In genomic region chrX:39688576-39689373, GRCh38 we compare ENCODE assay signal across 9 cellular contexts.
A peak's percentile ranks its signal among the peaks of the same experiment; 100 is the strongest.
DNase-seq lines count a peak whose midpoint lies in the region; ATAC-seq and TF ChIP-seq lines count a peak whose summit lies in the region.
"Had no signal": no experiment of that assay in that cellular context is flagged by ENCODE, and none has a peak within 500 bp of the region (broad histone marks: within the 10 kb centered on the region; RNA-seq: fewer than 3 reads in every experiment).

No MANE protein-coding gene starts in this region.

- peak; percentile 50 to 70 for ATAC-seq in activated T-cell treated with anti-CD3 and anti-CD28 coated beads, Interleukin-2, amount 50 U/mL, for 4 hours
- no peak for ATAC-seq in GM21423 (IDR thresholded peaks at IDR 0.05; ENCODE audit: unreplicated experiment)
- ATAC-seq in GM21825 (IDR thresholded peaks at IDR 0.05; ENCODE audit: unreplicated experiment): no peak
- ATAC-seq in GM18858 (IDR thresholded peaks at IDR 0.05; ENCODE audit: unreplicated experiment): no peak

- peaks cover 19% of the 10 kb centered on the region for H3K27me3 Mint-ChIP-seq in activated T-cell treated with anti-CD3 and anti-CD28 coated beads, Interleukin-2, amount 50 U/mL, for 4 hours (ENCODE audit: low read depth)
- no peaks in the 10 kb centered on the region for H3K27me3 Mint-ChIP-seq in neural crest cell (ENCODE audit: low read depth)

- peak overlapping the region; percentile 38 to 39 for H3K4me3 ChIP-seq in foreskin fibroblast (ENCODE audit: low read depth in 1 of 2, low read length in 2 of 2)

- no peaks in the 10 kb centered on the region for H3K9me3 Mint-ChIP-seq in activated T-cell treated with anti-CD3 and anti-CD28 coated beads, Interleukin-2, amount 50 U/mL, for 4 hours
- H3K9me3 Mint-ChIP-seq in neural crest cell: no peaks in the 10 kb centered on the region
- H3K9me3 Mint-ChIP-seq: T-helper 1 cell treated with Interleukin-12 subunit alpha and Interleukin-12 subunit beta and Interleukin-4 antibody, amounts not matched to agents 30 μg/mL and 1 μg/mL, for 36 hours had no signal

- H3K36me3 Mint-ChIP-seq in activated T-cell treated with anti-CD3 and anti-CD28 coated beads, Interleukin-2, amount 50 U/mL, for 4 hours (ENCODE audit: insufficient read depth): no peaks in the 10 kb centered on the region
- H3K36me3 Mint-ChIP-seq in neural crest cell (ENCODE audit: low read depth): peaks cover 3% of the 10 kb centered on the region

- TF ChIP-seq CTCF in foreskin fibroblast (IDR thresholded peaks at IDR 0.05; ENCODE audit: low read depth, low read length) (no peak), neural crest cell (conservative IDR thresholded peaks at IDR 0.05) (no peak)

- peaks cover 2% of the 10 kb centered on the region for H3K4me1 Mint-ChIP-seq in activated T-cell treated with anti-CD3 and anti-CD28 coated beads, Interleukin-2, amount 50 U/mL, for 4 hours (ENCODE audit: low read depth)
- H3K4me1 Mint-ChIP-seq in neural crest cell: peaks cover 38% of the 10 kb centered on the region

- peak; percentile 93 for DNase-seq in ELF-1 (ENCODE audit: low read depth, low spot score)
- peak; percentile 60 for DNase-seq in NCI-H1417 treated with DMSO at 0.1 percent for 48 hours (lab: John Stamatoyannopoulos, UW)
- DNase-seq in activated T-cell treated with anti-CD3 and anti-CD28 coated beads, Interleukin-2, amount 50 U/mL, for 4 hours: no peak
- DNase-seq in foreskin fibroblast: peak; percentile 17 to 56
- peak; percentile 58 for DNase-seq in neural crest cell (ENCODE audit: low read depth, low spot score)

- no peak overlapping the region for H3K4me3 Mint-ChIP-seq in activated T-cell treated with anti-CD3 and anti-CD28 coated beads, Interleukin-2, amount 50 U/mL, for 4 hours
- H3K4me3 Mint-ChIP-seq in neural crest cell: peak overlapping the region; percentile 83

- no peak overlapping the region for H3K27ac Mint-ChIP-seq in neural crest cell (ENCODE audit: unreplicated experiment)
- H3K27ac Mint-ChIP-seq: T-helper 1 cell treated with Interleukin-12 subunit alpha and Interleukin-12 subunit beta and Interleukin-4 antibody, amounts not matched to agents 30 μg/mL and 1 μg/mL, for 36 hours had no signal

Comparison
In these comparisons a context has a peak if more than half of its experiments do, and no peak if none do; other contexts are left out.
1. ATAC-seq: peak in activated T-cell treated with anti-CD3 and anti-CD28 coated beads, Interleukin-2, amount 50 U/mL, for 4 hours (2 of 2); none in GM21423 (single experiment), GM21825 (single experiment) and GM18858 (single experiment).